In genomic region chr16:8346291-8346690, GRCh38 we compare ENCODE assay signal across 2 cellular contexts.
TF ChIP-seq lines count a peak whose summit lies in the region.

No MANE protein-coding gene starts in this region.

TF ChIP-seq in HEK293, 187 proteins besides CTCF, POLR2A, EP300 and RAD21:
- TF ChIP-seq ZNF280D (tag by site-specific recombination; IDR thresholded peaks at IDR 0.05) (no peak), REST (tag by site-specific recombination; IDR thresholded peaks at IDR 0.05) (peak; percentile 92), PRDM10 (tag by site-specific recombination; IDR thresholded peaks at IDR 0.05) (no peak), ZNF248 (tag by site-specific recombination; IDR thresholded peaks at IDR 0.05) (no peak)
TF ChIP-seq in HEK293: peak in this region for 1.

TF ChIP-seq in H1, 55 proteins besides CTCF, POLR2A, EP300 and RAD21:
- no peak for TF ChIP-seq TAF7 (optimal IDR thresholded peaks at IDR 0.05; ENCODE audit: borderline replicate concordance, low read depth, low read length)
- peak; percentile 77 to 85; a peak in 3 of 4 replicates for TF ChIP-seq SIN3A (conservative IDR thresholded peaks at IDR 0.05 in 1 of 2, IDR thresholded peaks at IDR 0.05 in 1 of 2; ENCODE audit: low read depth in 1 of 2, low read length in 2 of 2)
- no peak for TF ChIP-seq CBX8 (IDR thresholded peaks at IDR 0.05; ENCODE audit: borderline replicate concordance, low read depth, low read length)
TF ChIP-seq in H1: peak in this region for 1.
